ENCODE assay signal across 8 cellular contexts in genomic region chr16:81623365-81624102, GRCh38.
DNase-seq lines count a peak whose midpoint lies in the region; ATAC-seq and TF ChIP-seq lines count a peak whose summit lies in the region.

No MANE protein-coding gene starts in this region.

- peak; percentile 8 to 29 (median 24) for DNase-seq in activated CD4-positive, CD25-positive, alpha-beta regulatory T cell (lab: John Stamatoyannopoulos, UW)
- DNase-seq in NCI-H1436 (lab: John Stamatoyannopoulos, UW), result peak; percentile 76
- peak; percentile 39 for DNase-seq in activated CD4-positive, alpha-beta T cell treated with anti-CD3 and anti-CD28 coated beads for 1 hour
- DNase-seq in dermis microvascular lymphatic vessel endothelial cell (ENCODE audit: low read depth in 2 of 2), result peak; percentile 37 to 73
- DNase-seq in naive B cell, result peak; percentile 24
- DNase-seq in tibial artery, result no peak

- peaks cover 0 to 17% (median 15%) of the 10 kb centered on the region in 4 donors for H3K4me1 ChIP-seq in tibial artery

- no peaks in the 10 kb centered on the region for H3K36me3 ChIP-seq in tibial artery

- H3K4me3 Mint-ChIP-seq in naive B cell, result peak overlapping the region in 1 of 8 donors; percentile 45

- peak; percentile 19 to 43 for TF ChIP-seq CTCF in tibial artery (IDR thresholded peaks at IDR 0.05)

- H3K4me3 ChIP-seq in tibial artery, result no peak overlapping the region

- no peaks in the 10 kb centered on the region for H3K9me3 Mint-ChIP-seq in naive B cell

- no peaks in the 10 kb centered on the region for H3K36me3 Mint-ChIP-seq in naive B cell

- intact Hi-C loops in tibial artery (cut with DNase I; ENCODE audit: low total_unique reads), result no loop called here

- no peaks in the 10 kb centered on the region for H3K9me3 ChIP-seq in tibial artery

- no peak overlapping the region for H3K27ac ChIP-seq in tibial artery

- ATAC-seq in activated CD4-positive, CD25-positive, alpha-beta regulatory T cell treated with anti-CD3 and anti-CD28 coated beads, Interleukin-2, amount 50 U/mL, for 24 hours, result no peak
- peak in 1 of 2 donors; percentile 46 for ATAC-seq in naive B cell (ENCODE audit: low read depth in 2 of 2)
- no peak for ATAC-seq in HG03039 (IDR thresholded peaks at IDR 0.05; ENCODE audit: unreplicated experiment)

- peaks cover 0 to 17% (median 14%) of the 10 kb centered on the region in 3 donors for H3K4me1 Mint-ChIP-seq in naive B cell

- no peaks in the 10 kb centered on the region for H3K27me3 ChIP-seq in tibial artery

- H3K27me3 Mint-ChIP-seq in naive B cell, result no peaks in the 10 kb centered on the region

- peak overlapping the region in 1 of 6 donors; percentile 56 for H3K27ac Mint-ChIP-seq in naive B cell

Comparison
In these comparisons a context has a peak if more than half of its experiments do, and no peak if none do; other contexts are left out.
1. DNase-seq: peak in activated CD4-positive, CD25-positive, alpha-beta regulatory T cell (4 of 4), NCI-H1436 (single experiment), activated CD4-positive, alpha-beta T cell treated with anti-CD3 and anti-CD28 coated beads for 1 hour (single experiment), dermis microvascular lymphatic vessel endothelial cell (2 of 2) and naive B cell (single experiment); none in tibial artery (0 of 2).